Comparison of ENCODE assay signal across 1 cellular context in the genomic region with DNA sequence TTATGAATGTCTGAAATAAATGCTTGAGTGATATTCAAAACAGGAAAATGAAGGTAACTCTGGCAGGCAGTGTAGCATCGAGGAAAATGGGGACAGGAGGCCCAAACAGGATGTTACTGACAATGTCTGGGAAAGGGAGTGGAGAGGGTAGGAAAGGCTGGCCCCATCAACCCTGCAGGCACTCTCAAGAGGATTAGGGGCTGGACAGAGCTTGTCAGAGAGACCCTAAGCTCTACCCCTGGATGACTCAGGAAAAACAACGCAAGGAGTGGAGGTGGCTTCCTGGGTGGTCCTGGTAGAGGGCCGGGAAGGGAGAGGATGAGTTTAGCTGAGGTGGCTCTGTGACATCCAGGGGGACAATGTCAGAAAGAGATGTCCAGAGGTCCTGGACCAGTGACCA.
TF ChIP-seq lines count a peak whose summit lies in the region.

No MANE protein-coding gene starts in this region.

TF ChIP-seq in WTC11, 78 proteins besides CTCF, POLR2A, EP300 and RAD21 (continued from another document):
- TF ChIP-seq AFF4 (CRISPR knock-in tag; IDR thresholded peaks at IDR 0.05; ENCODE audit: borderline replicate concordance) (no peak), FOXP1 (CRISPR knock-in tag; IDR thresholded peaks at IDR 0.05; ENCODE audit: borderline replicate concordance) (no peak), ZNF532 (CRISPR knock-in tag; IDR thresholded peaks at IDR 0.05; ENCODE audit: borderline replicate concordance) (no peak), PRRX2 (CRISPR knock-in tag; IDR thresholded peaks at IDR 0.05) (no peak), SMAD3 (CRISPR knock-in tag; IDR thresholded peaks at IDR 0.05; ENCODE audit: borderline replicate concordance) (no peak), IRF1 (CRISPR knock-in tag; IDR thresholded peaks at IDR 0.05) (no peak), NR2C2 (CRISPR knock-in tag; IDR thresholded peaks at IDR 0.05) (no peak)
- TF ChIP-seq, protein P1, sequence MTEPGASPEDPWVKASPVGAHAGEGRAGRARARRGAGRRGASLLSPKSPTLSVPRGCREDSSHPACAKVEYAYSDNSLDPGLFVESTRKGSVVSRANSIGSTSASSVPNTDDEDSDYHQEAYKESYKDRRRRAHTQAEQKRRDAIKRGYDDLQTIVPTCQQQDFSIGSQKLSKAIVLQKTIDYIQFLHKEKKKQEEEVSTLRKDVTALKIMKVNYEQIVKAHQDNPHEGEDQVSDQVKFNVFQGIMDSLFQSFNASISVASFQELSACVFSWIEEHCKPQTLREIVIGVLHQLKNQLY (CRISPR knock-in tag; IDR thresholded peaks at IDR 0.05), result no peak
- TF ChIP-seq, protein P2, sequence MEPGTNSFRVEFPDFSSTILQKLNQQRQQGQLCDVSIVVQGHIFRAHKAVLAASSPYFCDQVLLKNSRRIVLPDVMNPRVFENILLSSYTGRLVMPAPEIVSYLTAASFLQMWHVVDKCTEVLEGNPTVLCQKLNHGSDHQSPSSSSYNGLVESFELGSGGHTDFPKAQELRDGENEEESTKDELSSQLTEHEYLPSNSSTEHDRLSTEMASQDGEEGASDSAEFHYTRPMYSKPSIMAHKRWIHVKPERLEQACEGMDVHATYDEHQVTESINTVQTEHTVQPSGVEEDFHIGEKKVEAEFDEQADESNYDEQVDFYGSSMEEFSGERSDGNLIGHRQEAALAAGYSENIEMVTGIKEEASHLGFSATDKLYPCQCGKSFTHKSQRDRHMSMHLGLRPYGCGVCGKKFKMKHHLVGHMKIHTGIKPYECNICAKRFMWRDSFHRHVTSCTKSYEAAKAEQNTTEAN (CRISPR knock-in tag; IDR thresholded peaks at IDR 0.05), result no peak
TF ChIP-seq in WTC11: peak in this region for 0.
